In genomic region chr5:50839472-50839871, GRCh38 we compare ENCODE assay signal across 30 cellular contexts.
"Had no signal": no experiment of that assay in that cellular context is flagged by ENCODE, and none has a peak within 500 bp of the region (broad histone marks: within the 10 kb centered on the region; RNA-seq: fewer than 3 reads in every experiment).

No MANE protein-coding gene starts in this region.

- H3K27ac ChIP-seq: brain microvascular endothelial cell, RWPE1, VCaP had no signal

- H3K4me1 Mint-ChIP-seq: activated B cell treated with CpG ODN at 0.5 μM for 24 hours had no signal

- H3K27ac Mint-ChIP-seq: activated B cell treated with CpG ODN at 0.5 μM for 24 hours; activated CD8-positive, alpha-beta T cell treated with anti-CD3 and anti-CD28 coated beads for 36 hours; activated naive CD4-positive, alpha-beta T cell treated with anti-CD3 and anti-CD28 coated beads for 36 hours; activated T-helper 1 cell treated with anti-CD3 and anti-CD28 coated beads, Interleukin-12 subunit alpha, Interleukin-12 subunit beta, Interleukin-2, Interleukin-4 antibody, amounts not matched to agents 30 ng/mL and 10 ng/mL and 1 ng/mL, durations not matched to agents 14 hours and 24 hours and 36 hours had no signal

- H3K4me3 ChIP-seq: K562 had no signal

- H3K4me3 Mint-ChIP-seq: activated B cell treated with CpG ODN at 0.5 μM for 24 hours; activated CD8-positive, alpha-beta T cell treated with anti-CD3 and anti-CD28 coated beads for 36 hours; activated naive CD4-positive, alpha-beta T cell treated with anti-CD3 and anti-CD28 coated beads for 36 hours; activated T-cell treated with anti-CD3 and anti-CD28 coated beads, Interleukin-2, amount 50 U/mL, for 24 hours; activated T-helper 1 cell treated with anti-CD3 and anti-CD28 coated beads, Interleukin-12 subunit alpha, Interleukin-12 subunit beta, Interleukin-2, Interleukin-4 antibody, amounts not matched to agents 30 ng/mL and 10 ng/mL and 1 ng/mL, durations not matched to agents 14 hours and 24 hours and 36 hours had no signal

- H3K27me3 Mint-ChIP-seq: activated B cell treated with CpG ODN at 0.5 μM for 24 hours; activated CD8-positive, alpha-beta T cell treated with anti-CD3 and anti-CD28 coated beads for 36 hours; activated T-cell treated with anti-CD3 and anti-CD28 coated beads, Interleukin-2, amount 50 U/mL, for 24 hours had no signal

- H3K27me3 ChIP-seq: brain microvascular endothelial cell had no signal

- H3K9me3 Mint-ChIP-seq: activated B cell treated with CpG ODN at 0.5 μM for 24 hours; activated CD8-positive, alpha-beta T cell treated with anti-CD3 and anti-CD28 coated beads for 36 hours; activated naive CD4-positive, alpha-beta T cell treated with anti-CD3 and anti-CD28 coated beads for 36 hours; activated naive CD4-positive, alpha-beta T cell treated with anti-CD3 and anti-CD28 coated beads, Interleukin-2, amount 50 U/mL, for 72 hours; activated T-cell treated with anti-CD3 and anti-CD28 coated beads, Interleukin-2, amount 50 U/mL, for 24 hours; activated T-helper 1 cell treated with anti-CD3 and anti-CD28 coated beads, Interleukin-12 subunit alpha, Interleukin-12 subunit beta, Interleukin-2, Interleukin-4 antibody, amounts not matched to agents 30 ng/mL and 10 ng/mL and 1 ng/mL, durations not matched to agents 14 hours and 24 hours and 36 hours had no signal

- DNase-seq: activated B cell treated with CpG ODN at 0.5 μM for 24 hours; activated CD4-positive, alpha-beta T cell treated with anti-CD3 and anti-CD28 coated beads for 48 hours; activated CD4-positive, alpha-beta T cell treated with anti-CD3 and anti-CD28 coated beads, Interleukin-2, amount 50 U/mL, for 4 hours; activated CD4-positive, CD25-positive, alpha-beta regulatory T cell treated with anti-CD3 and anti-CD28 coated beads, Interleukin-2, amount 50 U/mL, for 72 hours; activated CD8-positive, alpha-beta T cell treated with anti-CD3 and anti-CD28 coated beads for 36 hours; activated gamma-delta T cell treated with Interleukin-2 at 50 U/mL for 16 hours; activated naive CD4-positive, alpha-beta T cell treated with anti-CD3 and anti-CD28 coated beads for 36 hours; activated T-cell treated with anti-CD3 and anti-CD28 coated beads, Interleukin-2, amount 50 U/mL, for 24 hours; amniotic stem cell; aorta; brain microvascular endothelial cell; central memory CD4-positive, alpha-beta T cell; NCI-H1105; NCI-H1417 treated with DMSO at 0.1 percent for 48 hours; NCI-H187 treated with DMSO at 0.1 percent for 48 hours; NCI-H2081; NCI-H345; NCI-H524 treated with DMSO at 0.1 percent for 48 hours; PC-3; SIG-M5; SW 1271; T-helper 1 cell; T-helper 2 cell; T-helper 9 cell had no signal

- ATAC-seq: activated CD8-positive, alpha-beta T cell treated with anti-CD3 and anti-CD28 coated beads for 36 hours; activated naive CD4-positive, alpha-beta T cell treated with anti-CD3 and anti-CD28 coated beads, Interleukin-2, amount 50 U/mL, for 72 hours; K562; PC-3; Right ventricle myocardium inferior had no signal

- H3K36me3 ChIP-seq: brain microvascular endothelial cell had no signal
